Comparison of ENCODE assay signal across 25 cellular contexts in genomic region chr22:19046719-19047609, GRCh38.
A peak's percentile ranks its signal among the peaks of the same experiment; 100 is the strongest.
DNase-seq lines count a peak whose midpoint lies in the region; ATAC-seq, FAIRE-seq and TF ChIP-seq lines count a peak whose summit lies in the region.
"Had no signal": no experiment of that assay in that cellular context is flagged by ENCODE, and none has a peak within 500 bp of the region (broad histone marks: within the 10 kb centered on the region; RNA-seq: fewer than 3 reads in every experiment).

No MANE protein-coding gene starts in this region.

- TF ChIP-seq EP300 in HepG2 (IDR thresholded peaks at IDR 0.05; ENCODE audit: low read depth in 2 of 2, low read length in 2 of 2) (no peak), HepG2 (CRISPR knock-in tag; IDR thresholded peaks at IDR 0.05; ENCODE audit: borderline replicate concordance) (no peak)

- H3K4me3 ChIP-seq in right lobe of liver (no peak overlapping the region), HepG2 (replicated peaks in 1 of 3; ENCODE audit: insufficient read depth in 1 of 3, low read depth in 2 of 3, low read length in 3 of 3) (no peak overlapping the region), bronchial epithelial cell (ENCODE audit: low read depth, low read length) (no peak overlapping the region), lower lobe of right lung (no peak overlapping the region)
- H3K4me3 ChIP-seq: Peyer's patch, SK-N-MC had no signal

- no peak for TF ChIP-seq RAD21 in HepG2 (CRISPR knock-in tag; IDR thresholded peaks at IDR 0.05)

- H3K9me3 Mint-ChIP-seq in stimulated activated effector memory CD8-positive, alpha-beta T cell treated with anti-CD3 and anti-CD28 coated beads, Interleukin-12 subunit alpha, Interleukin-12 subunit beta, amount 100 ng/mL, for 72 hours = no peaks in the 10 kb centered on the region
- H3K9me3 Mint-ChIP-seq: CD8-positive, alpha-beta T cell had no signal

- no peaks in the 10 kb centered on the region for H4K20me1 ChIP-seq in HepG2 (ENCODE audit: insufficient read depth, low read length)

- BruUV-seq in HepG2 (replicated peaks; lab: Mats Ljungman, UMichigan) = no TSS peak

- no peak overlapping the region for H3K9ac ChIP-seq in HepG2 (ENCODE audit: insufficient read depth, low read depth, low read length)
- H3K9ac ChIP-seq: KMS-11 had no signal

- no peak overlapping the region for H2AFZ ChIP-seq in HepG2 (ENCODE audit: low read length)

- intact Hi-C loops in right lobe of liver (cut with DNase I) (no loop called here), HepG2 (cut with micrococcal nuclease; ENCODE audit: unreplicated experiment) (no loop called here), lower lobe of right lung (cut with DNase I) (no loop called here)

- peak overlapping the region; percentile 26 for H3K27ac Mint-ChIP-seq in stimulated activated effector memory CD8-positive, alpha-beta T cell treated with anti-CD3 and anti-CD28 coated beads, Interleukin-12 subunit alpha, Interleukin-12 subunit beta, amount 100 ng/mL, for 72 hours
- H3K27ac Mint-ChIP-seq: CD8-positive, alpha-beta T cell had no signal

- H3K27ac ChIP-seq in right lobe of liver (no peak overlapping the region), HepG2 (ENCODE audit: extremely low read length, insufficient read depth, low read length) (no peak overlapping the region), lower lobe of right lung (no peak overlapping the region)
- H3K27ac ChIP-seq: C4-2B, KMS-11, Peyer's patch, SK-N-MC had no signal

- CTCF ChIA-PET in HepG2 (lab: Yijun Ruan, JAX; ENCODE audit: low intra/inter-chr PET ratio, low total read pairs) = no interaction called here

- H3K79me2 ChIP-seq in HepG2 (ENCODE audit: insufficient read depth, low read length) = no peaks in the 10 kb centered on the region

- TF ChIP-seq CTCF in right lobe of liver (IDR thresholded peaks at IDR 0.05) (no peak), HepG2 (CRISPR knock-in tag; IDR thresholded peaks at IDR 0.05) (no peak), bronchial epithelial cell (IDR thresholded peaks at IDR 0.05; ENCODE audit: insufficient read depth, low read length, severe bottlenecking) (no peak), lower lobe of right lung (IDR thresholded peaks at IDR 0.05) (no peak)

- H3K9me3 ChIP-seq in right lobe of liver = no peaks in the 10 kb centered on the region
- no peaks in the 10 kb centered on the region for H3K9me3 ChIP-seq in HepG2 (ENCODE audit: low read length)
- H3K9me3 ChIP-seq in lower lobe of right lung = no peaks in the 10 kb centered on the region
- H3K9me3 ChIP-seq: Caco-2, Peyer's patch had no signal

- in situ Hi-C loops in HepG2 (cut with HindIII; ENCODE audit: extremely low pct_ligation_motif_present, low pct_unique_long_range_greater_than_20kb) (no loop called here), G401 (cut with HindIII; ENCODE audit: low sequenced_read_pairs) (no loop called here)

- WGBS in right lobe of liver (ENCODE audit: insufficient coverage, low coverage, low lambda C conversion rate, missing lambda C conversion rate) = 90% methylated on average over 2 of the region's 5 CpGs
- WGBS in HepG2 (ENCODE audit: low lambda C conversion rate) = 100% methylated on average over 2 of the region's 5 CpGs

- H3K27me3 ChIP-seq in right lobe of liver (no peaks in the 10 kb centered on the region), HepG2 (ENCODE audit: control insufficient read depth in 1 of 2, insufficient read depth in 2 of 2, low read length in 2 of 2) (no peaks in the 10 kb centered on the region), bronchial epithelial cell (ENCODE audit: control insufficient read depth, insufficient read depth, low read length) (no peaks in the 10 kb centered on the region), lower lobe of right lung (ENCODE audit: low read depth) (no peaks in the 10 kb centered on the region)
- H3K27me3 ChIP-seq: Peyer's patch had no signal

- H3K36me3 Mint-ChIP-seq in stimulated activated effector memory CD8-positive, alpha-beta T cell treated with anti-CD3 and anti-CD28 coated beads, Interleukin-12 subunit alpha, Interleukin-12 subunit beta, amount 100 ng/mL, for 72 hours = peaks cover 80% of the 10 kb centered on the region

- H3K4me1 ChIP-seq in right lobe of liver = peaks cover 0 to 3% (median 0%) of the 10 kb centered on the region in 4 donors
- H3K4me1 ChIP-seq in HepG2 (ENCODE audit: insufficient read depth, low read length) = no peaks in the 10 kb centered on the region
- no peaks in the 10 kb centered on the region for H3K4me1 ChIP-seq in lower lobe of right lung
- H3K4me1 ChIP-seq: Caco-2, Peyer's patch had no signal

- FAIRE-seq in HepG2 (lab: Jason Lieb, UNC) (no peak), bronchial epithelial cell (lab: Jason Lieb, UNC) (peak; percentile 79)

- no peak overlapping the region for H3K4me2 ChIP-seq in HepG2 (ENCODE audit: low read depth, low read length)
- H3K4me2 ChIP-seq: KMS-11 had no signal

- no peak for ATAC-seq in right lobe of liver
- ATAC-seq in HepG2 = no peak
- no peak for ATAC-seq in lower lobe of right lung
- ATAC-seq in stimulated activated effector memory CD8-positive, alpha-beta T cell treated with anti-CD3 and anti-CD28 coated beads, Interleukin-12 subunit alpha, Interleukin-12 subunit beta, amount 100 ng/mL, for 72 hours = no peak
- ATAC-seq: CD8-positive, alpha-beta T cell; HCT116 had no signal

- DNase-seq in right lobe of liver = peak in 2 of 3 donors; percentile 20 to 21
- DNase-seq in HepG2 (ENCODE audit: low spot score) = no peak
- DNase-seq in bronchial epithelial cell (ENCODE audit: low read depth) = no peak
- peak; percentile 4 for DNase-seq in lower lobe of right lung
- DNase-seq in stimulated activated effector memory CD8-positive, alpha-beta T cell treated with anti-CD3 and anti-CD28 coated beads, Interleukin-12 subunit alpha, Interleukin-12 subunit beta, amount 100 ng/mL, for 72 hours (ENCODE audit: low spot score in 2 of 2) = no peak
- DNase-seq in ureter (ENCODE audit: low spot score) = no peak
- DNase-seq in G401 (ENCODE audit: low spot score) = no peak
- DNase-seq: Caco-2; CD8-positive, alpha-beta T cell; DMS153; DND-41; IMR-90; NCI-H1048; NCI-H1417; NCI-H1694; NCI-H2029 treated with DMSO at 0.1 percent for 48 hours; NCI-H2227 treated with DMSO at 0.1 percent for 48 hours; NCI-H510A; NCI-H69; SIG-M5 had no signal

- H3K4me1 Mint-ChIP-seq in stimulated activated effector memory CD8-positive, alpha-beta T cell treated with anti-CD3 and anti-CD28 coated beads, Interleukin-12 subunit alpha, Interleukin-12 subunit beta, amount 100 ng/mL, for 72 hours = peaks cover 6% of the 10 kb centered on the region

- POLR2A ChIA-PET in HepG2 (lab: Yijun Ruan, JAX) = no interaction called here

- no peak overlapping the region for H3K4me3 Mint-ChIP-seq in stimulated activated effector memory CD8-positive, alpha-beta T cell treated with anti-CD3 and anti-CD28 coated beads, Interleukin-12 subunit alpha, Interleukin-12 subunit beta, amount 100 ng/mL, for 72 hours
- H3K4me3 Mint-ChIP-seq: CD8-positive, alpha-beta T cell had no signal

- no peak for TF ChIP-seq POLR2A in right lobe of liver (IDR thresholded peaks at IDR 0.05)
- TF ChIP-seq POLR2A in HepG2 (IDR thresholded peaks at IDR 0.05; ENCODE audit: insufficient read depth in 1 of 2, low read depth in 2 of 2, low read length in 2 of 2) = no peak

- peaks cover 0 to 86% (median 35%) of the 10 kb centered on the region in 4 donors for H3K36me3 ChIP-seq in right lobe of liver
- peaks cover 39 to 91% of the 10 kb centered on the region in 2 experiments for H3K36me3 ChIP-seq in HepG2 (replicated peaks in 1 of 2; ENCODE audit: control insufficient read depth in 1 of 2, insufficient read depth in 2 of 2, low read length in 2 of 2)
- peaks cover 33% of the 10 kb centered on the region for H3K36me3 ChIP-seq in bronchial epithelial cell (ENCODE audit: control insufficient read depth, insufficient read depth, low read length)
- H3K36me3 ChIP-seq in lower lobe of right lung = peaks cover 100% of the 10 kb centered on the region

TF ChIP-seq in HepG2, 621 proteins besides CTCF, POLR2A, EP300 and RAD21 (continues in another document):
- TF ChIP-seq ZNF83 (CRISPR knock-in tag; IDR thresholded peaks at IDR 0.05; ENCODE audit: borderline replicate concordance) = no peak
- TF ChIP-seq SMYD3 (CRISPR knock-in tag; IDR thresholded peaks at IDR 0.05) = no peak
- TF ChIP-seq ZBTB39 (CRISPR knock-in tag; IDR thresholded peaks at IDR 0.05) = no peak
- no peak for TF ChIP-seq CBX5 (CRISPR knock-in tag; IDR thresholded peaks at IDR 0.05; ENCODE audit: borderline replicate concordance)
- TF ChIP-seq ZNF800 (CRISPR knock-in tag; IDR thresholded peaks at IDR 0.05) = no peak
- TF ChIP-seq MAFF (IDR thresholded peaks at IDR 0.05; ENCODE audit: low read depth, low read length) = no peak

Comparison
In these comparisons a context has a peak if more than half of its experiments do, and no peak if none do; other contexts are left out.
1. DNase-seq: peak in right lobe of liver (2 of 3) and lower lobe of right lung (single experiment); none in HepG2 (single experiment), bronchial epithelial cell (single experiment), stimulated activated effector memory CD8-positive, alpha-beta T cell treated with anti-CD3 and anti-CD28 coated beads, Interleukin-12 subunit alpha, Interleukin-12 subunit beta, amount 100 ng/mL, for 72 hours (0 of 2), ureter (single experiment) and G401 (single experiment).